In the genomic region with DNA sequence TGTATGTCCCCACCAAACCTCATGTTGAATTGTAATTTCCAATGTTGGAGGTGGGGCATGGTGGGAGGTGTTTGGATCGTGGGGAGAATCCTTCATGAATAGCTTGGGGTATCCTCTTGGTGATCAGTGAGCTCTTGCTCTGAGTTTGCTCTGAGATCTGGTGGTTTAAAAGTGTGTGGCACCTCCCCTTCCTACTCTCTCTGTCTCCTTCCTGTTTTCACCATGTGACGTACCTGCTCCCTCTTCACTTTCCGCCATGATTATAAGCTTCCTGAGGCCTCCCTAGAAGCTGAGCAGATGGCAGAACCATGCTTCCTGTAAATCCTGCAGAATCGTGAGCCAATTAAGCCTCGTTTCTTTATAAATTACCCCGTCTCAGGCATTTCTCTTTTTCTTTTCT, we compare ENCODE assay signal across 20 cellular contexts.
"Had no signal": no experiment of that assay in that cellular context is flagged by ENCODE, and none has a peak within 500 bp of the region (broad histone marks: within the 10 kb centered on the region; RNA-seq: fewer than 3 reads in every experiment).

No MANE protein-coding gene starts in this region.

- ATAC-seq: activated CD4-positive, CD25-positive, alpha-beta regulatory T cell treated with anti-CD3 and anti-CD28 coated beads, Interleukin-2, amount 50 U/mL, for 24 hours; foreskin keratinocyte; left colon; right cardiac atrium had no signal

- H3K4me1 ChIP-seq: foreskin keratinocyte, transverse colon had no signal

- H2AFZ ChIP-seq: neural progenitor cell had no signal

- H3K27ac ChIP-seq: foreskin keratinocyte, lower lobe of right lung, neural progenitor cell, prostate gland, transverse colon, vagina had no signal

- FAIRE-seq: colon had no signal

- H3K9ac ChIP-seq: neural progenitor cell had no signal

- DNase-seq: activated CD4-positive, alpha-beta T cell treated with anti-CD3 and anti-CD28 coated beads, Interleukin-2, amount 10 ng/mL, durations not matched to agents 7 days and 5 days; anterior cingulate cortex; central memory CD4-positive, alpha-beta T cell; foreskin keratinocyte; hypothalamus; islet precursor cell; left colon; lower lobe of right lung; midbrain; right cardiac atrium; stimulated activated CD4-positive, alpha-beta T cell treated with anti-CD3 and anti-CD28 coated beads, Interleukin-2, amount 100 ng/mL, for 24 hours; T1000; transverse colon had no signal

- H3K4me3 ChIP-seq: lower lobe of right lung, neural progenitor cell, prostate gland, transverse colon, vagina had no signal

- H3K27me3 Mint-ChIP-seq: activated CD4-positive, alpha-beta T cell treated with anti-CD3 and anti-CD28 coated beads, Interleukin-2, amount 10 ng/mL, durations not matched to agents 7 days and 5 days; brain; stimulated activated naive CD8-positive, alpha-beta T cell treated with anti-CD3 and anti-CD28 coated beads, Interleukin-15, Interleukin-2, amounts not matched to agents 100 ng/mL and 50 ng/mL, for 24 hours had no signal

- H3K27me3 ChIP-seq: foreskin keratinocyte, neural progenitor cell, transverse colon, vagina had no signal

- H3K36me3 Mint-ChIP-seq: brain, neural progenitor cell had no signal

- H3K9me3 ChIP-seq: lower lobe of right lung, prostate gland, transverse colon, vagina had no signal

- H3K4me3 Mint-ChIP-seq: activated CD4-positive, alpha-beta T cell treated with anti-CD3 and anti-CD28 coated beads, Interleukin-2, amount 10 ng/mL, durations not matched to agents 7 days and 5 days; brain; neural progenitor cell; stimulated activated naive CD8-positive, alpha-beta T cell treated with anti-CD3 and anti-CD28 coated beads, Interleukin-15, Interleukin-2, amounts not matched to agents 100 ng/mL and 50 ng/mL, for 24 hours had no signal

- H3K9me3 Mint-ChIP-seq: brain; neural progenitor cell; stimulated activated naive CD8-positive, alpha-beta T cell treated with anti-CD3 and anti-CD28 coated beads, Interleukin-15, Interleukin-2, amounts not matched to agents 100 ng/mL and 50 ng/mL, for 24 hours had no signal

- H3K27ac Mint-ChIP-seq: brain; neural progenitor cell; stimulated activated naive CD8-positive, alpha-beta T cell treated with anti-CD3 and anti-CD28 coated beads, Interleukin-15, Interleukin-2, amounts not matched to agents 100 ng/mL and 50 ng/mL, for 24 hours had no signal

- H3K36me3 ChIP-seq: lower lobe of right lung, neural progenitor cell, prostate gland, transverse colon, vagina had no signal

- H3K4me2 ChIP-seq: neural progenitor cell had no signal
